ENCODE assay signal across 15 cellular contexts in genomic region chr1:233655433-233655844, GRCh38. TPM values are rescaled to one million over a fixed set of nuclear protein-coding genes. Genes with fewer than 3 reads are reported as not detected.
"Had no signal": no experiment of that assay in that cellular context is flagged by ENCODE, and none has a peak within 500 bp of the region (broad histone marks: within the 10 kb centered on the region; RNA-seq: fewer than 3 reads in every experiment).

No MANE protein-coding gene starts in this region.

- H3K9me3 ChIP-seq: breast epithelium, heart right ventricle, left lung, tibial nerve had no signal

- H3K36me3 ChIP-seq: breast epithelium, heart right ventricle, left lung, tibial nerve had no signal

- H3K27ac ChIP-seq: breast epithelium, heart right ventricle, left lung, skin epidermis, tibial nerve had no signal

- DNase-seq: activated CD4-positive, alpha-beta T cell treated with anti-CD3 and anti-CD28 coated beads for 4 hours; activated CD8-positive, alpha-beta memory T cell treated with anti-CD3 and anti-CD28 coated beads, Interleukin-2, amount 50 U/mL, for 4 hours; activated CD8-positive, alpha-beta T cell treated with anti-CD3 and anti-CD28 coated beads for 36 hours; activated gamma-delta T cell treated with Interleukin-2 at 50 U/mL for 16 hours; activated naive CD8-positive, alpha-beta T cell treated with anti-CD3 and anti-CD28 coated beads for 36 hours; activated T-cell treated with anti-CD3 and anti-CD28 coated beads, Interleukin-2, amount 50 U/mL, for 72 hours; aorta; foreskin melanocyte; heart right ventricle; islet precursor cell; mesenchymal stem cell had no signal

- H3K4me3 ChIP-seq: breast epithelium, heart right ventricle, left lung, skin epidermis, tibial nerve had no signal

- ATAC-seq: activated CD8-positive, alpha-beta T cell treated with anti-CD3 and anti-CD28 coated beads for 36 hours; activated T-cell treated with anti-CD3 and anti-CD28 coated beads, Interleukin-2, amount 50 U/mL, for 72 hours had no signal

- H3K27me3 ChIP-seq: breast epithelium, heart right ventricle, left lung, tibial nerve had no signal

- H3K4me1 ChIP-seq: breast epithelium, heart right ventricle, left lung, tibial nerve had no signal

RNA-seq across cellular contexts. Expression of gene KCNK1, which starts 41.5 kb away (rescaled TPM):
- total RNA-seq: activated CD8-positive, alpha-beta T cell treated with anti-CD3 and anti-CD28 coated beads for 36 hours; activated naive CD8-positive, alpha-beta T cell treated with anti-CD3 and anti-CD28 coated beads for 36 hours had no signal
